18 cellular contexts compared by ENCODE assay signal in genomic region chr13:33168326-33168960, GRCh38.
DNase-seq lines count a peak whose midpoint lies in the region; ATAC-seq and TF ChIP-seq lines count a peak whose summit lies in the region.
"Had no signal": no experiment of that assay in that cellular context is flagged by ENCODE, and none has a peak within 500 bp of the region (broad histone marks: within the 10 kb centered on the region; RNA-seq: fewer than 3 reads in every experiment).

No MANE protein-coding gene starts in this region.

- H3K9me3 Mint-ChIP-seq in immature natural killer cell = peaks cover 0 to 6% (median 0%) of the 10 kb centered on the region in 6 donors
- H3K9me3 Mint-ChIP-seq: activated T-cell treated with anti-CD3 and anti-CD28 coated beads, Interleukin-2, amount 50 U/mL, for 4 hours; memory B cell had no signal

- H3K9me3 ChIP-seq in A673 (ENCODE audit: low read depth, low read length, poor library complexity, severe bottlenecking) (no peaks in the 10 kb centered on the region), heart right ventricle (no peaks in the 10 kb centered on the region)
- H3K9me3 ChIP-seq: A549, SJCRH30 had no signal

- H3K27me3 Mint-ChIP-seq in immature natural killer cell (ENCODE audit: low read depth in 3 of 3) = peaks cover 0 to 5% (median 2%) of the 10 kb centered on the region in 3 donors

- TF ChIP-seq CTCF in A673 (conservative IDR thresholded peaks at IDR 0.05; ENCODE audit: low read depth, low read length) (no peak), astrocyte of the spinal cord (IDR thresholded peaks at IDR 0.05; ENCODE audit: low read depth, low read length) (no peak), heart right ventricle (IDR thresholded peaks at IDR 0.05) (no peak)

- CTCF ChIA-PET in A673 (lab: Charles Lee) = no interaction called here

- peak in 6 of 8 donors; percentile 19 to 61 (median 30) for ATAC-seq in heart right ventricle
- ATAC-seq in sciatic nerve = peak; percentile 82
- ATAC-seq: A549; activated T-cell treated with anti-CD3 and anti-CD28 coated beads, Interleukin-2, amount 50 U/mL, for 4 hours had no signal

- no peak overlapping the region for H3K4me3 ChIP-seq in A673 (ENCODE audit: low read depth, low read length, poor library complexity, severe bottlenecking)
- H3K4me3 ChIP-seq in astrocyte of the spinal cord (ENCODE audit: low read depth, low read length) = no peak overlapping the region
- no peak overlapping the region for H3K4me3 ChIP-seq in heart right ventricle
- H3K4me3 ChIP-seq: A549, SJCRH30 had no signal

- H3K4me1 Mint-ChIP-seq in immature natural killer cell = no peaks in the 10 kb centered on the region
- H3K4me1 Mint-ChIP-seq: memory B cell had no signal

- H3K27ac Mint-ChIP-seq in immature natural killer cell = no peak overlapping the region
- H3K27ac Mint-ChIP-seq: memory B cell had no signal

- in situ Hi-C loops in astrocyte of the spinal cord (cut with HindIII; ENCODE audit: low sequenced_read_pairs) = no loop called here

- H3K4me3 Mint-ChIP-seq in immature natural killer cell = no peak overlapping the region
- H3K4me3 Mint-ChIP-seq: activated T-cell treated with anti-CD3 and anti-CD28 coated beads, Interleukin-2, amount 50 U/mL, for 4 hours; memory B cell had no signal

- H3K36me3 ChIP-seq in A673 (ENCODE audit: insufficient read depth, low read length, poor library complexity, severe bottlenecking) = peaks cover 40% of the 10 kb centered on the region
- peaks cover 0 to 43% (median 4%) of the 10 kb centered on the region in 9 donors for H3K36me3 ChIP-seq in heart right ventricle

- POLR2A ChIA-PET in A673 (lab: Charles Lee; ENCODE audit: low non-redundant PET) = no interaction called here

- DNase-seq in A673 (ENCODE audit: low spot score) (no peak), astrocyte of the spinal cord (ENCODE audit: low read depth, low spot score) (peak; percentile 25), heart right ventricle (no peak), sciatic nerve (ENCODE audit: low spot score) (no peak), immature natural killer cell (no peak), HK-2 (ENCODE audit: unreplicated experiment) (no peak), NK-92 (lab: John Stamatoyannopoulos, UW; ENCODE audit: unreplicated experiment) (no peak), NCI-H2227 (lab: John Stamatoyannopoulos, UW; ENCODE audit: unreplicated experiment) (no peak)
- DNase-seq: activated CD4-positive, alpha-beta T cell treated with anti-CD3 and anti-CD28 coated beads, Interleukin-2, amount 50 U/mL, for 4 hours; activated T-cell treated with anti-CD3 and anti-CD28 coated beads, Interleukin-2, amount 50 U/mL, for 4 hours; H7; KBM-7; NCI-H345; small intestine; stimulated activated naive CD4-positive, alpha-beta T cell had no signal

- H3K27ac ChIP-seq in A673 (ENCODE audit: low read depth, low read length, poor library complexity, severe bottlenecking) (peak overlapping the region; percentile 6), heart right ventricle (peak overlapping the region in 8 of 10 donors; percentile 23 to 65 (median 40))
- H3K27ac ChIP-seq: A549, SJCRH30 had no signal

- whole genome bisulfite sequencing in heart right ventricle, 2 donors = 70 to 72% methylated on average over 5 of the region's 5 CpGs

- no peaks in the 10 kb centered on the region for H3K36me3 Mint-ChIP-seq in immature natural killer cell
- H3K36me3 Mint-ChIP-seq: memory B cell had no signal

- H3K27me3 ChIP-seq in A673 (replicated peaks; ENCODE audit: insufficient read depth, low read depth, low read length, poor library complexity) = no peaks in the 10 kb centered on the region
- H3K27me3 ChIP-seq in heart right ventricle = no peaks in the 10 kb centered on the region
- H3K27me3 ChIP-seq: SJCRH30 had no signal

- intact Hi-C loops in A673 (cut with micrococcal nuclease; ENCODE audit: unreplicated experiment) (no loop called here), heart right ventricle (cut with DNase I) (loop anchor here in 1 of 10 donors (5.0 kb wide), 2 partner anchors 34 to 36 kb away; no protein-coding TSS in a partner anchor), sciatic nerve (cut with DNase I) (no loop called here)

- BruUV-seq in A673 (replicated peaks; lab: Mats Ljungman, UMichigan) = no TSS peak

- H3K4me1 ChIP-seq in A673 (ENCODE audit: insufficient read depth, low read length, poor library complexity, severe bottlenecking) = peaks cover 49% of the 10 kb centered on the region
- H3K4me1 ChIP-seq in heart right ventricle = peaks cover 6 to 65% (median 33%) of the 10 kb centered on the region in 9 donors
- H3K4me1 ChIP-seq: A549 had no signal
